Comparison of ENCODE assay signal across 1 cellular context in the genomic region with DNA sequence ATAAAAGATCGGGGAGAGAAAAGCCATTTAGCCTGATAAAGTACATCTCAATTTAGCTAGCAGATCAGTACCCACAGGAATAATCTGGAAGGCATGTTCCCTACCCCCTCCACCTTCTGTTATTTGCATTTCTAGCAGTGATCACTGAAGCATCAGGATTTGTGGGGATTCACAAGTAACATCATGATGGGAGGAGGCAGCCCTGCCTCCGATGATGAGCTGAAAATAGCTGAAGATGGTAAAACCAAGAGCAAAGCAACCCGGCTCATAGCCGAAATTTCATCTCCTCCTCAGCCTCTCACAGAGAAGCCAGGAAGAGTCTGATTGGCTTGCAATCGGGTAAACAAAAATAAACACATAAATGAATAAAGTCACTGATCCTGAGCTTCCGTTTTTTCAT.
TF ChIP-seq lines count a peak whose summit lies in the region.

No MANE protein-coding gene starts in this region.

TF ChIP-seq in HepG2, 621 proteins besides CTCF, POLR2A, EP300 and RAD21:
- TF ChIP-seq TBL1XR1 (IDR thresholded peaks at IDR 0.05; ENCODE audit: borderline replicate concordance, low read length, partially characterized antibody): no peak
- TF ChIP-seq ZNF776 (CRISPR knock-in tag; IDR thresholded peaks at IDR 0.05): no peak
- no peak for TF ChIP-seq SETDB1 (CRISPR knock-in tag; IDR thresholded peaks at IDR 0.05; ENCODE audit: borderline replicate concordance)
- TF ChIP-seq, protein P1, sequence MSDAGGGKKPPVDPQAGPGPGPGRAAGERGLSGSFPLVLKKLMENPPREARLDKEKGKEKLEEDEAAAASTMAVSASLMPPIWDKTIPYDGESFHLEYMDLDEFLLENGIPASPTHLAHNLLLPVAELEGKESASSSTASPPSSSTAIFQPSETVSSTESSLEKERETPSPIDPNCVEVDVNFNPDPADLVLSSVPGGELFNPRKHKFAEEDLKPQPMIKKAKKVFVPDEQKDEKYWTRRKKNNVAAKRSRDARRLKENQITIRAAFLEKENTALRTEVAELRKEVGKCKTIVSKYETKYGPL (CRISPR knock-in tag; IDR thresholded peaks at IDR 0.05): no peak
- TF ChIP-seq KDM6A (CRISPR knock-in tag; IDR thresholded peaks at IDR 0.05; ENCODE audit: low read depth): no peak
- no peak for TF ChIP-seq PHB2 (IDR thresholded peaks at IDR 0.05; ENCODE audit: partially characterized antibody)
TF ChIP-seq in HepG2: peak in this region for 0.
